22 cellular contexts compared by ENCODE assay signal in genomic region chr15:68204361-68204760, GRCh38. TPM values are rescaled to one million over a fixed set of nuclear protein-coding genes. Genes with fewer than 3 reads are reported as not detected.
DNase-seq lines count a peak whose midpoint lies in the region; ATAC-seq and TF ChIP-seq lines count a peak whose summit lies in the region.
"Had no signal": no experiment of that assay in that cellular context is flagged by ENCODE, and none has a peak within 500 bp of the region (broad histone marks: within the 10 kb centered on the region; RNA-seq: fewer than 3 reads in every experiment).

No MANE protein-coding gene starts in this region.

- TF ChIP-seq POLR2A in gastroesophageal sphincter (IDR thresholded peaks at IDR 0.05), result no peak
- no peak for TF ChIP-seq POLR2A in sigmoid colon (IDR thresholded peaks at IDR 0.05)
- TF ChIP-seq POLR2A in prostate gland (IDR thresholded peaks at IDR 0.05), result no peak

- H3K4me1 ChIP-seq in BLaER1 treated with 17β-estradiol and CSF1 and Interleukin-3, amounts not matched to agents 10 nM and 100 nM, result peaks cover 96 to 100% (median 100%) of the 10 kb centered on the region in 10 experiments
- peaks cover 68% of the 10 kb centered on the region for H3K4me1 ChIP-seq in MM.1S (ENCODE audit: low read length)
- peaks cover 0 to 58% (median 34%) of the 10 kb centered on the region in 3 donors for H3K4me1 ChIP-seq in gastroesophageal sphincter
- peaks cover 0 to 39% (median 38%) of the 10 kb centered on the region in 4 donors for H3K4me1 ChIP-seq in sigmoid colon
- H3K4me1 ChIP-seq in prostate gland (replicated peaks), result peaks cover 13% of the 10 kb centered on the region

- peak overlapping the region; percentile 69 to 86 (median 79) for H3K9ac ChIP-seq in BLaER1 treated with 17β-estradiol and CSF1 and Interleukin-3, amounts not matched to agents 10 nM and 100 nM
- H3K9ac ChIP-seq in MM.1S (ENCODE audit: low read length), result no peak overlapping the region

- peak overlapping the region; percentile 55 to 72 (median 60) for H3K4me3 ChIP-seq in BLaER1 treated with 17β-estradiol and CSF1 and Interleukin-3, amounts not matched to agents 10 nM and 100 nM
- H3K4me3 ChIP-seq in MM.1S (ENCODE audit: low read length), result no peak overlapping the region
- peak overlapping the region; percentile 10 to 47 for H3K4me3 ChIP-seq in gastroesophageal sphincter
- H3K4me3 ChIP-seq in sigmoid colon, result peak overlapping the region in 2 of 4 donors; percentile 22 to 34
- H3K4me3 ChIP-seq in prostate gland, result no peak overlapping the region
- H3K4me3 ChIP-seq: cardiac muscle cell had no signal

- H3F3A ChIP-seq in MM.1S (ENCODE audit: insufficient read depth, low read length), result peaks cover 37% of the 10 kb centered on the region

- no peaks in the 10 kb centered on the region for H3K9me3 ChIP-seq in BLaER1 treated with 17β-estradiol and CSF1 and Interleukin-3, amounts not matched to agents 10 nM and 100 nM (replicated peaks in 1 of 11)
- H3K9me3 ChIP-seq in MM.1S (replicated peaks; ENCODE audit: insufficient read depth, low read length) (no peaks in the 10 kb centered on the region), gastroesophageal sphincter (no peaks in the 10 kb centered on the region), sigmoid colon (no peaks in the 10 kb centered on the region), prostate gland (no peaks in the 10 kb centered on the region)
- H3K9me3 ChIP-seq: adrenal gland, upper lobe of left lung had no signal

- no peak for TF ChIP-seq EP300 in gastroesophageal sphincter (IDR thresholded peaks at IDR 0.05)
- no peak for TF ChIP-seq EP300 in sigmoid colon (IDR thresholded peaks at IDR 0.05)

- in situ Hi-C loops in ACHN (cut with HindIII; ENCODE audit: low pct_ligation_motif_present, low pct_unique_long_range_greater_than_20kb, low sequenced_read_pairs), result no loop called here

- ATAC-seq in gastroesophageal sphincter, result no peak

- H3K36me3 ChIP-seq in BLaER1 treated with 17β-estradiol and CSF1 and Interleukin-3, amounts not matched to agents 10 nM and 100 nM, result peaks cover 0 to 12% (median 2%) of the 10 kb centered on the region in 11 experiments; a peak in 7 of 22 replicates
- H3K36me3 ChIP-seq in MM.1S (replicated peaks; ENCODE audit: insufficient read depth, low read length) (peaks cover 14% of the 10 kb centered on the region), gastroesophageal sphincter (peaks cover 0 to 6% of the 10 kb centered on the region in 2 donors), sigmoid colon (no peaks in the 10 kb centered on the region), prostate gland (no peaks in the 10 kb centered on the region)
- H3K36me3 ChIP-seq: adrenal gland, cardiac muscle cell, upper lobe of left lung had no signal

- TF ChIP-seq CTCF in MM.1S (IDR thresholded peaks at IDR 0.05; ENCODE audit: low read length), result no peak
- no peak for TF ChIP-seq CTCF in gastroesophageal sphincter (IDR thresholded peaks at IDR 0.05)
- TF ChIP-seq CTCF in sigmoid colon (IDR thresholded peaks at IDR 0.05), result no peak
- TF ChIP-seq CTCF in GM20000 (IDR thresholded peaks at IDR 0.05; ENCODE audit: extremely low read depth, missing control alignments), result no peak
- TF ChIP-seq CTCF in prostate gland (IDR thresholded peaks at IDR 0.05), result no peak

- H2AFZ ChIP-seq in MM.1S (ENCODE audit: low read length), result no peak overlapping the region

- peaks cover 97% of the 10 kb centered on the region for H3K79me2 ChIP-seq in MM.1S (ENCODE audit: low read length)

- H3K4me2 ChIP-seq in BLaER1 treated with 17β-estradiol and CSF1 and Interleukin-3, amounts not matched to agents 10 nM and 100 nM, result peak overlapping the region; percentile 94 to 100 (median 97)
- H3K4me2 ChIP-seq in MM.1S (ENCODE audit: low read depth, low read length), result no peak overlapping the region

- no peaks in the 10 kb centered on the region for H3K27me3 ChIP-seq in BLaER1 treated with 17β-estradiol and CSF1 and Interleukin-3, amounts not matched to agents 10 nM and 100 nM
- H3K27me3 ChIP-seq in MM.1S (replicated peaks; ENCODE audit: insufficient read depth, low read length) (no peaks in the 10 kb centered on the region), gastroesophageal sphincter (no peaks in the 10 kb centered on the region), sigmoid colon (no peaks in the 10 kb centered on the region), prostate gland (replicated peaks; ENCODE audit: insufficient read depth) (no peaks in the 10 kb centered on the region)
- H3K27me3 ChIP-seq: adrenal gland, cardiac muscle cell, upper lobe of left lung had no signal

- WGBS in gastroesophageal sphincter (ENCODE audit: low coverage in 1 of 2), 2 donors, result 70 to 81% methylated on average over 2 to 4 of the region's 7 CpGs
- 20 to 70% methylated on average over 7 of the region's 7 CpGs for whole genome bisulfite sequencing in sigmoid colon, 2 donors
- WGBS in prostate gland, result 82% methylated on average over 7 of the region's 7 CpGs

- no peaks in the 10 kb centered on the region for H3K9me2 ChIP-seq in MM.1S (replicated peaks; ENCODE audit: insufficient read depth, low read length)

- DNase-seq in MM.1S, result no peak
- DNase-seq in sigmoid colon, result peak; percentile 48
- DNase-seq in GM20000 (ENCODE audit: low spot score), result no peak
- DNase-seq in prostate gland (ENCODE audit: low spot score), result no peak
- DNase-seq in ACHN, result no peak
- no peak for DNase-seq in NCI-H1105 (lab: John Stamatoyannopoulos, UW)
- DNase-seq: activated CD4-positive, alpha-beta T cell treated with anti-CD3 and anti-CD28 coated beads for 1 hour; activated effector memory CD4-positive, alpha-beta T cell treated with Interleukin-2 at 50 U/mL for 16 hours; effector memory CD4-positive, alpha-beta T cell; EL; glutamatergic neuron; immature natural killer cell; mammary epithelial cell; NCI-H1105 treated with DMSO at 0.1 percent for 48 hours; nephron progenitor cell; OCI-M1; stimulated activated naive CD4-positive, alpha-beta T cell had no signal

- intact Hi-C loops in sigmoid colon (cut with DNase I) (loop anchor here (10.0 kb wide), 1 partner anchor 660 kb away; the partner anchor contains the start of gene MAP2K5), prostate gland (cut with DNase I) (no loop called here)

- H4K20me1 ChIP-seq in BLaER1 treated with 17β-estradiol and CSF1 and Interleukin-3, amounts not matched to agents 10 nM and 100 nM, result peaks cover 0 to 30% (median 24%) of the 10 kb centered on the region in 11 experiments; a peak in 15 of 22 replicates
- H4K20me1 ChIP-seq in MM.1S (ENCODE audit: insufficient read depth, low read length), result no peaks in the 10 kb centered on the region

- peak overlapping the region; percentile 79 to 91 (median 87); a peak in 19 of 22 replicates for H3K27ac ChIP-seq in BLaER1 treated with 17β-estradiol and CSF1 and Interleukin-3, amounts not matched to agents 10 nM and 100 nM
- H3K27ac ChIP-seq in MM.1S (ENCODE audit: low read length), result peak overlapping the region; percentile 90; the same call in 1 of the 2 replicates
- H3K27ac ChIP-seq in gastroesophageal sphincter, result peak overlapping the region in 2 of 4 donors; percentile 30 to 72
- peak overlapping the region in 1 of 4 donors; percentile 27 for H3K27ac ChIP-seq in sigmoid colon
- H3K27ac ChIP-seq in prostate gland, result peak overlapping the region in 1 of 2 donors; percentile 53
- H3K27ac ChIP-seq: cardiac muscle cell had no signal

RNA-seq across cellular contexts. Expression of gene CALML4, which starts 0.8 kb away (rescaled TPM):
- total RNA-seq in gastroesophageal sphincter (10 to 100 TPM; 16.8 to 77.8 (median 48.9) TPM), sigmoid colon (10 to 100 TPM in 1 of 4 donors, 1 to 10 TPM in 3; 3.9 to 10.9 (median 5.4) TPM), prostate gland (10 to 100 TPM in 1 of 2 donors, 1 to 10 TPM in 1; 4.5 to 18.8 TPM)
- 100 to 1,000 TPM; 154 to 309 (median 214) TPM for polyA plus RNA-seq in sigmoid colon

RNA-seq across cellular contexts. Expression of gene CLN6, which starts 25.2 kb away (rescaled TPM):
- total RNA-seq in gastroesophageal sphincter, result 10 to 100 TPM in 3 of 4 donors, 1 to 10 TPM in 1; 6.1 to 14.9 (median 13.3) TPM
- total RNA-seq in sigmoid colon, result 10 to 100 TPM in 3 of 4 donors, 1 to 10 TPM in 1; 9.3 to 17.4 (median 12.7) TPM
- 10 to 100 TPM in 1 of 3 donors, 1 to 10 TPM in 2; 5.4 to 43.3 (median 7.2) TPM for polyA plus RNA-seq in sigmoid colon
- 10 to 100 TPM; 22.7 to 41.8 TPM for total RNA-seq in prostate gland

Comparison
In these comparisons a context has a peak if more than half of its experiments do, and no peak if none do; other contexts are left out.
1. H3K4me3 ChIP-seq: peak in BLaER1 treated with 17β-estradiol and CSF1 and Interleukin-3, amounts not matched to agents 10 nM and 100 nM (10 of 10) and gastroesophageal sphincter (2 of 2); none in MM.1S (single experiment) and prostate gland (0 of 2).